Comparison of ENCODE assay signal across 1 cellular context in the genomic region with DNA sequence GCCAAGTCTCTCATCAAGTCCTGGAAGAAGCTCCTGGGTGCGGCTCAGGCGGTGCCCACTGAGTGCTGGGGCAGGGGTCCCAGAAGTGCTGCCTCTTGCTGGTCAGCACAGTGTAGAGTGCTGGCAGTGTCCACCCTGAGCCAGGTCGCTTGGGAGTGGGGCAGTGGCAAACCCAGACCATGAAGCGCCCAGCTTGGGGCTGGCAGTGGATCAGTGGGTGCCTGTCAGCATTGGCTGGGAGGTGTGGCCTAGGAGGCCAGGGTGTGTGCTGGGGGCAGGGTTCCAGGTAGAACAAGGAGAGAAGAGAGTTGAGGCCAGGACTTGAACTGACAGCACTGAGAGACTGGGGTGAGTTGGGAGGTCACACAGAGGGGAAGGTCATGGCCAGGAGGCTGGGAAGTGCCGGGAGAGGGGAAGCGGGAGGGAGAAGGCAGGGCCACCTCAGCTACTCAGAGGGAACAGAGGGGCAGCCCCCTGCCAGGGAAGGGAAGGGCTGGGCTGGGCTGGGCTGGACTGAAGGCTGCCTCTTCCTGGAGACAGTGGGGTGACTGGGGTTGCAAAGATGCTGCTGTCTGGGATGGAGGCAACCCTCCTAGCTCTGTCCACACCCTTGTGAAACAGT.
TF ChIP-seq lines count a peak whose summit lies in the region.

No MANE protein-coding gene starts in this region.

TF ChIP-seq in HepG2, 621 proteins besides CTCF, POLR2A, EP300 and RAD21 (continued from another document):
- TF ChIP-seq, protein P1, sequence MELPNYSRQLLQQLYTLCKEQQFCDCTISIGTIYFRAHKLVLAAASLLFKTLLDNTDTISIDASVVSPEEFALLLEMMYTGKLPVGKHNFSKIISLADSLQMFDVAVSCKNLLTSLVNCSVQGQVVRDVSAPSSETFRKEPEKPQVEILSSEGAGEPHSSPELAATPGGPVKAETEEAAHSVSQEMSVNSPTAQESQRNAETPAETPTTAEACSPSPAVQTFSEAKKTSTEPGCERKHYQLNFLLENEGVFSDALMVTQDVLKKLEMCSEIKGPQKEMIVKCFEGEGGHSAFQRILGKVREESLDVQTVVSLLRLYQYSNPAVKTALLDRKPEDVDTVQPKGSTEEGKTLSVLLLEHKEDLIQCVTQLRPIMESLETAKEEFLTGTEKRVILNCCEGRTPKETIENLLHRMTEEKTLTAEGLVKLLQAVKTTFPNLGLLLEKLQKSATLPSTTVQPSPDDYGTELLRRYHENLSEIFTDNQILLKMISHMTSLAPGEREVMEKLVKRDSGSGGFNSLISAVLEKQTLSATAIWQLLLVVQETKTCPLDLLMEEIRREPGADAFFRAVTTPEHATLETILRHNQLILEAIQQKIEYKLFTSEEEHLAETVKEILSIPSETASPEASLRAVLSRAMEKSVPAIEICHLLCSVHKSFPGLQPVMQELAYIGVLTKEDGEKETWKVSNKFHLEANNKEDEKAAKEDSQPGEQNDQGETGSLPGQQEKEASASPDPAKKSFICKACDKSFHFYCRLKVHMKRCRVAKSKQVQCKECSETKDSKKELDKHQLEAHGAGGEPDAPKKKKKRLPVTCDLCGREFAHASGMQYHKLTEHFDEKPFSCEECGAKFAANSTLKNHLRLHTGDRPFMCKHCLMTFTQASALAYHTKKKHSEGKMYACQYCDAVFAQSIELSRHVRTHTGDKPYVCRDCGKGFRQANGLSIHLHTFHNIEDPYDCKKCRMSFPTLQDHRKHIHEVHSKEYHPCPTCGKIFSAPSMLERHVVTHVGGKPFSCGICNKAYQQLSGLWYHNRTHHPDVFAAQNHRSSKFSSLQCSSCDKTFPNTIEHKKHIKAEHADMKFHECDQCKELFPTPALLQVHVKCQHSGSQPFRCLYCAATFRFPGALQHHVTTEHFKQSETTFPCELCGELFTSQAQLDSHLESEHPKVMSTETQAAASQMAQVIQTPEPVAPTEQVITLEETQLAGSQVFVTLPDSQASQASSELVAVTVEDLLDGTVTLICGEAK (IDR thresholded peaks at IDR 0.05) = no peak
- TF ChIP-seq, protein P1 (CRISPR knock-in tag; IDR thresholded peaks at IDR 0.05) = no peak
- TF ChIP-seq AGO2 (optimal IDR thresholded peaks at IDR 0.05; ENCODE audit: low read depth, low read length) = peak; percentile 23
- no peak for TF ChIP-seq PHF5A (CRISPR knock-in tag; IDR thresholded peaks at IDR 0.05; ENCODE audit: low read depth, unreplicated experiment)
